18 cellular contexts compared by ENCODE assay signal in genomic region chr1:203899317-203899716, GRCh38. TPM values are rescaled to one million over a fixed set of nuclear protein-coding genes. Genes with fewer than 3 reads are reported as not detected.
DNase-seq lines count a peak whose midpoint lies in the region; ATAC-seq and TF ChIP-seq lines count a peak whose summit lies in the region.
"Had no signal": no experiment of that assay in that cellular context is flagged by ENCODE, and none has a peak within 500 bp of the region (broad histone marks: within the 10 kb centered on the region; RNA-seq: fewer than 3 reads in every experiment).

No MANE protein-coding gene starts in this region.

- peaks cover 0 to 46% (median 19%) of the 10 kb centered on the region in 4 donors for H3K4me1 ChIP-seq in right lobe of liver
- H3K4me1 ChIP-seq in lower lobe of right lung = no peaks in the 10 kb centered on the region
- H3K4me1 ChIP-seq: BLaER1 treated with 17β-estradiol and CSF1 and Interleukin-3, amounts not matched to agents 10 nM and 100 nM had no signal

- no peak overlapping the region for H3K4me3 Mint-ChIP-seq in immature natural killer cell
- H3K4me3 Mint-ChIP-seq: B cell; CD4-positive, CD25-positive, alpha-beta regulatory T cell; CD8-positive, alpha-beta memory T cell; GM23338; IgD-negative memory B cell had no signal

- H3K4me3 ChIP-seq in right lobe of liver (no peak overlapping the region), lower lobe of right lung (no peak overlapping the region)
- H3K4me3 ChIP-seq: BLaER1 treated with 17β-estradiol and CSF1 and Interleukin-3, amounts not matched to agents 10 nM and 100 nM; GM23338 had no signal

- peaks cover 0 to 7% (median 3%) of the 10 kb centered on the region in 4 donors for H3K9me3 ChIP-seq in right lobe of liver
- peaks cover 8% of the 10 kb centered on the region for H3K9me3 ChIP-seq in lower lobe of right lung

- no peaks in the 10 kb centered on the region for H3K27me3 ChIP-seq in right lobe of liver
- H3K27me3 ChIP-seq in lower lobe of right lung (ENCODE audit: low read depth) = no peaks in the 10 kb centered on the region
- H3K27me3 ChIP-seq: BLaER1 treated with 17β-estradiol and CSF1 and Interleukin-3, amounts not matched to agents 10 nM and 100 nM had no signal

- TF ChIP-seq CTCF in 22Rv1 (IDR thresholded peaks at IDR 0.05) (no peak), VCaP (conservative IDR thresholded peaks at IDR 0.05) (no peak), right lobe of liver (IDR thresholded peaks at IDR 0.05) (no peak), lower lobe of right lung (IDR thresholded peaks at IDR 0.05) (no peak)

- intact Hi-C loops in left colon (cut with DNase I, micrococcal nuclease) = no loop called here
- intact Hi-C loops in right lobe of liver (cut with DNase I) = no loop called here
- intact Hi-C loops in lower lobe of right lung (cut with DNase I) = no loop called here

- 25% methylated on average over 1 of the region's 1 CpG for WGBS in right lobe of liver (ENCODE audit: insufficient coverage, low coverage, low lambda C conversion rate, missing lambda C conversion rate)

- no peak overlapping the region for H3K27ac Mint-ChIP-seq in immature natural killer cell
- H3K27ac Mint-ChIP-seq: B cell; CD4-positive, CD25-positive, alpha-beta regulatory T cell; CD8-positive, alpha-beta memory T cell; GM23338; IgD-negative memory B cell had no signal

- ATAC-seq in left colon (peak; percentile 80), right lobe of liver (peak; percentile 87 to 94 (median 89)), HG02852 (IDR thresholded peaks at IDR 0.05; ENCODE audit: unreplicated experiment) (no peak), lower lobe of right lung (no peak)
- ATAC-seq: GM23338 had no signal

- H3K4me1 Mint-ChIP-seq in immature natural killer cell = no peaks in the 10 kb centered on the region
- H3K4me1 Mint-ChIP-seq: B cell; CD4-positive, CD25-positive, alpha-beta regulatory T cell; CD8-positive, alpha-beta memory T cell; GM23338; IgD-negative memory B cell had no signal

- peaks cover 0 to 4% (median 4%) of the 10 kb centered on the region in 3 donors for H3K36me3 Mint-ChIP-seq in immature natural killer cell
- H3K36me3 Mint-ChIP-seq: CD4-positive, CD25-positive, alpha-beta regulatory T cell had no signal

- peaks cover 0 to 9% (median 3%) of the 10 kb centered on the region in 3 donors for H3K27me3 Mint-ChIP-seq in immature natural killer cell (ENCODE audit: low read depth in 3 of 3)
- H3K27me3 Mint-ChIP-seq: B cell, IgD-negative memory B cell had no signal

- H3K27ac ChIP-seq in 22Rv1 (peak overlapping the region; percentile 45), VCaP (peak overlapping the region; percentile 84), right lobe of liver (peak overlapping the region in 2 of 3 donors; percentile 46 to 84), lower lobe of right lung (no peak overlapping the region)
- H3K27ac ChIP-seq: BLaER1 treated with 17β-estradiol and CSF1 and Interleukin-3, amounts not matched to agents 10 nM and 100 nM; HL-60 had no signal

- H3K36me3 ChIP-seq in right lobe of liver (no peaks in the 10 kb centered on the region), lower lobe of right lung (no peaks in the 10 kb centered on the region)

- TF ChIP-seq POLR2A in right lobe of liver (IDR thresholded peaks at IDR 0.05) = no peak

- peaks cover 4 to 8% (median 5%) of the 10 kb centered on the region in 6 donors for H3K9me3 Mint-ChIP-seq in immature natural killer cell

- no peak for DNase-seq in left colon
- no peak for DNase-seq in right lobe of liver
- DNase-seq in activated T-cell treated with anti-CD3 and anti-CD28 coated beads, Interleukin-2, amount 50 U/mL, for 1 hour = no peak
- DNase-seq in immature natural killer cell = no peak
- DNase-seq in lower lobe of right lung = no peak
- DNase-seq: 8988T; CD4-positive, CD25-positive, alpha-beta regulatory T cell; CD8-positive, alpha-beta memory T cell; COR-L47; HCEC 1CT had no signal

RNA-seq across cellular contexts. Expression of gene SNRPE, which starts 37.9 kb away (rescaled TPM):
- 10 to 100 TPM; 52.1 to 71.4 TPM for total RNA-seq in left colon
- 10 to 100 TPM; 17.0 to 46.2 (median 36.5) TPM for total RNA-seq in right lobe of liver
- 100 to 1,000 TPM; 169 to 229 (median 192) TPM for polyA plus RNA-seq in immature natural killer cell
- 51.8 TPM for total RNA-seq in lower lobe of right lung

Comparison
In these comparisons a context has a peak if more than half of its experiments do, and no peak if none do; other contexts are left out.
1. ATAC-seq: peak in left colon (single experiment) and right lobe of liver (4 of 4); none in HG02852 (single experiment) and lower lobe of right lung (0 of 2).